In the genomic region with DNA sequence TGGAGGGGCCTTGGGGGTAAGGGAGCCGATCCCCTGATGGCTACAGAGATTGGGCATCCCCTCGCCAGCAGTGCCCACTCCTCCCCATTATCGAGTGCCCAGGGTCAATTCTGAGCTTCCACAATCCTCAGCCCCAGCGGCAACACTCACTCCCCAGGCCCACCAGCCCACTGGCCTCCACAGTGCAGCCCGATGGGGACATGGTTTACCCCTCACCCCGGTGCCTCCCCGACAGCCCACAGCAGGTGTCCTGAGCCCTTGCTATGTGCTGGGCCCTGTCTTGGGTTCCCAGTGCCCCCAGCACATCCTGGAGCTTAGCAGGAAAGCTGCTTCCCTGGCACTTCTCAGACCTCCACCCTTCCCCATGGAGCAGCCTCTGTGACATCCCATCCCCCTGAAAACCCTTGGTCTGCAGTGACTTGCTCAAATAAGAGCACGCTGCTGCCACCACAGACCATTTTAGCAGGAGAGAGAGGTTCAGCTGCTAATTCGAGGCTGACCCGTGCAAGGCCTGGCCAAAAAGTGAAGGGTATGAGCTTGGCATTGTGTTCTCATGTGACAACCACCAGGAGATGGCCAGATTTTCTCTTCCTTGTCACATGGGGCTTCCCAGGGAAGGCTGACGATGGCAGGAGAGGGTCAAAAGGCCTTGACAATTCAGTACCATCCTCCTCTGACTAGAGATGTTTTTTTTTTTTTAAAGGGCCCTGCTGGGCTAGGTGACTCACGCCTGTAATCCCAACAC, we compare ENCODE assay signal across 20 cellular contexts. TPM values are rescaled to one million over a fixed set of nuclear protein-coding genes. Genes with fewer than 3 reads are reported as not detected.
"Had no signal": no experiment of that assay in that cellular context is flagged by ENCODE, and none has a peak within 500 bp of the region (broad histone marks: within the 10 kb centered on the region; RNA-seq: fewer than 3 reads in every experiment).

No MANE protein-coding gene starts in this region.

- H3K36me3 ChIP-seq: ascending aorta, breast epithelium, gastroesophageal sphincter, ovary had no signal

- ATAC-seq: activated naive CD8-positive, alpha-beta T cell treated with anti-CD3 and anti-CD28 coated beads, Interleukin-2, amount 50 U/mL, for 24 hours; gastroesophageal sphincter; stimulated activated effector memory CD8-positive, alpha-beta T cell treated with anti-CD3 and anti-CD28 coated beads, Interleukin-12 subunit alpha, Interleukin-12 subunit beta, amount 100 ng/mL, for 72 hours had no signal

- H3K4me1 ChIP-seq: ascending aorta, breast epithelium had no signal

- H3K4me3 Mint-ChIP-seq: activated naive CD4-positive, alpha-beta T cell treated with anti-CD3 and anti-CD28 coated beads for 36 hours; activated naive CD8-positive, alpha-beta T cell treated with anti-CD3 and anti-CD28 coated beads, Interleukin-2, amount 50 U/mL, for 24 hours; stimulated activated effector memory CD8-positive, alpha-beta T cell treated with anti-CD3 and anti-CD28 coated beads, Interleukin-12 subunit alpha, Interleukin-12 subunit beta, amount 100 ng/mL, for 72 hours had no signal

- H3K27ac Mint-ChIP-seq: activated naive CD4-positive, alpha-beta T cell treated with anti-CD3 and anti-CD28 coated beads for 36 hours; activated naive CD8-positive, alpha-beta T cell treated with anti-CD3 and anti-CD28 coated beads, Interleukin-2, amount 50 U/mL, for 24 hours; activated T-helper 2 cell treated with anti-CD3 and anti-CD28 coated beads, Interferon-gamma antibody, Interleukin-2, Interleukin-4, amounts not matched to agents 10 μg/mL and 5 μg/mL and 100 μg/mL, durations not matched to agents 14 hours and 24 hours and 36 hours; stimulated activated effector memory CD8-positive, alpha-beta T cell treated with anti-CD3 and anti-CD28 coated beads, Interleukin-12 subunit alpha, Interleukin-12 subunit beta, amount 100 ng/mL, for 72 hours had no signal

- H3K27ac ChIP-seq: ascending aorta, breast epithelium, gastroesophageal sphincter, ovary had no signal

- H3K36me3 Mint-ChIP-seq: stimulated activated effector memory CD8-positive, alpha-beta T cell treated with anti-CD3 and anti-CD28 coated beads, Interleukin-12 subunit alpha, Interleukin-12 subunit beta, amount 100 ng/mL, for 72 hours had no signal

- H3K9me3 Mint-ChIP-seq: activated naive CD4-positive, alpha-beta T cell treated with anti-CD3 and anti-CD28 coated beads for 36 hours; activated naive CD8-positive, alpha-beta T cell treated with anti-CD3 and anti-CD28 coated beads, Interleukin-2, amount 50 U/mL, for 24 hours; activated T-helper 2 cell treated with anti-CD3 and anti-CD28 coated beads, Interferon-gamma antibody, Interleukin-2, Interleukin-4, amounts not matched to agents 10 μg/mL and 5 μg/mL and 100 μg/mL, durations not matched to agents 14 hours and 24 hours and 36 hours; stimulated activated effector memory CD8-positive, alpha-beta T cell treated with anti-CD3 and anti-CD28 coated beads, Interleukin-12 subunit alpha, Interleukin-12 subunit beta, amount 100 ng/mL, for 72 hours had no signal

- DNase-seq: activated CD4-positive, alpha-beta T cell treated with anti-CD3 and anti-CD28 coated beads, Interleukin-2, amount 50 U/mL, for 48 hours; activated naive CD4-positive, alpha-beta T cell treated with anti-CD3 and anti-CD28 coated beads for 36 hours; activated naive CD8-positive, alpha-beta T cell treated with anti-CD3 and anti-CD28 coated beads, Interleukin-2, amount 50 U/mL, for 24 hours; activated T-cell treated with anti-CD3 and anti-CD28 coated beads, Interleukin-2, amount 50 U/mL, for 1 hour; erythroblast; hippocampal formation; kidney; mesenchymal stem cell; ovary; T-helper 1 cell had no signal

- H3K4me3 ChIP-seq: ascending aorta, breast epithelium, gastroesophageal sphincter, ovary had no signal

- H3K27me3 ChIP-seq: ascending aorta, breast epithelium, ovary had no signal

- H3K9me3 ChIP-seq: ascending aorta, breast epithelium, gastroesophageal sphincter, ovary had no signal

- H3K4me1 Mint-ChIP-seq: activated naive CD8-positive, alpha-beta T cell treated with anti-CD3 and anti-CD28 coated beads, Interleukin-2, amount 50 U/mL, for 24 hours; stimulated activated effector memory CD8-positive, alpha-beta T cell treated with anti-CD3 and anti-CD28 coated beads, Interleukin-12 subunit alpha, Interleukin-12 subunit beta, amount 100 ng/mL, for 72 hours had no signal

RNA-seq across cellular contexts. Expression of a gene that starts 23.6 kb away (rescaled TPM):
- total RNA-seq: activated naive CD4-positive, alpha-beta T cell treated with anti-CD3 and anti-CD28 coated beads for 36 hours; activated T-helper 2 cell treated with anti-CD3 and anti-CD28 coated beads, Interferon-gamma antibody, Interleukin-2, Interleukin-4, amounts not matched to agents 10 μg/mL and 5 μg/mL and 100 μg/mL, durations not matched to agents 14 hours and 24 hours and 36 hours; ascending aorta; breast epithelium; dermis microvascular lymphatic vessel endothelial cell; gastroesophageal sphincter; pulmonary artery endothelial cell; urinary bladder had no signal
- polyA plus RNA-seq: liver, urinary bladder had no signal

RNA-seq across cellular contexts. Expression of a gene that starts 36.5 kb away (rescaled TPM):
- polyA plus RNA-seq: neural cell had no signal
